ENCODE assay signal across 16 cellular contexts in the genomic region with DNA sequence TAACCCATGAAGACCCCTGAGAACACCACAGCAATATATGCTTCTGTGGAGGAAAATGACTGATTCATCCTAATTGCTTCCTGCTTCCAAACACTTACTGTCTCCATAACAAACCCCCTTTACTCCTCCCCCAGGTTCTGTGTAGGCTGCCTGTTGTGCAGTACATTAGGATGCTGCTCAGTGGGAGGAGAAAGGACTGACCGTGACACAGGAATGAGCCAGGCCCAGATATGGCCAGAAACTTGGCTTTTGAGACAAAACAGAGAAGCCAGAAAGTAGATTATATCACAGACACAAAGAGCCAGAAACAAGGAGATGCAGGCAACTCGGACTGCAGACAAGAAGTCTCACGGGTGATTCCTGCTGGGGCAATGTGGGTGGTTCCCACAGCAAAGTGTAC.
DNase-seq lines count a peak whose midpoint lies in the region; ATAC-seq and TF ChIP-seq lines count a peak whose summit lies in the region.
"Had no signal": no experiment of that assay in that cellular context is flagged by ENCODE, and none has a peak within 500 bp of the region (broad histone marks: within the 10 kb centered on the region; RNA-seq: fewer than 3 reads in every experiment).

No MANE protein-coding gene starts in this region.

- peaks cover 1 to 8% (median 2%) of the 10 kb centered on the region in 3 donors for H3K27me3 Mint-ChIP-seq in immature natural killer cell (ENCODE audit: low read depth in 3 of 3)

- H3K27ac Mint-ChIP-seq in immature natural killer cell = peak overlapping the region in 2 of 6 donors; percentile 41 to 59
- H3K27ac Mint-ChIP-seq: activated CD8-positive, alpha-beta T cell treated with anti-CD3 and anti-CD28 coated beads for 36 hours; GM23338; naive thymus-derived CD4-positive, alpha-beta T cell had no signal

- ATAC-seq in GM18873 (IDR thresholded peaks at IDR 0.05; ENCODE audit: low FRiP score, unreplicated experiment) = no peak
- ATAC-seq: activated CD8-positive, alpha-beta T cell treated with anti-CD3 and anti-CD28 coated beads for 36 hours; GM23338; naive thymus-derived CD4-positive, alpha-beta T cell; upper lobe of right lung had no signal

- H3K4me1 Mint-ChIP-seq in immature natural killer cell = peaks cover 67 to 88% of the 10 kb centered on the region in 2 donors

- H3K9me3 Mint-ChIP-seq in immature natural killer cell = no peaks in the 10 kb centered on the region
- H3K9me3 Mint-ChIP-seq: activated CD8-positive, alpha-beta T cell treated with anti-CD3 and anti-CD28 coated beads for 36 hours; GM23338; naive thymus-derived CD4-positive, alpha-beta T cell had no signal

- TF ChIP-seq CTCF in fibroblast of pulmonary artery (IDR thresholded peaks at IDR 0.05; ENCODE audit: low read length, missing control alignments) = no peak

- H3K36me3 Mint-ChIP-seq in immature natural killer cell = no peaks in the 10 kb centered on the region

- H3K4me3 ChIP-seq in fibroblast of pulmonary artery (replicated peaks; ENCODE audit: low read depth, low read length) (no peak overlapping the region), skeletal muscle cell (ENCODE audit: low read depth, low read length) (no peak overlapping the region)
- H3K4me3 ChIP-seq: coronary artery, GM23338, upper lobe of right lung had no signal

- DNase-seq in NCI-H2227 (lab: John Stamatoyannopoulos, UW; ENCODE audit: unreplicated experiment) (peak; percentile 12), NCI-H2227 treated with DMSO at 0.1 percent for 48 hours (lab: John Stamatoyannopoulos, UW) (no peak), RPMI7951 (ENCODE audit: low read depth) (peak; percentile 82), fibroblast of pulmonary artery (ENCODE audit: low read depth) (peak; percentile 89), skeletal muscle cell (ENCODE audit: low read depth) (peak; percentile 33), immature natural killer cell (no peak), activated gamma-delta T cell (lab: John Stamatoyannopoulos, UW) (no peak)
- DNase-seq: activated CD8-positive, alpha-beta T cell treated with anti-CD3 and anti-CD28 coated beads for 36 hours; activated naive CD4-positive, alpha-beta T cell treated with Interleukin-2 at 50 U/mL for 16 hours; DMS 273 treated with DMSO at 0.1 percent for 48 hours; naive thymus-derived CD4-positive, alpha-beta T cell; RPMI8226; upper lobe of right lung had no signal

- peak overlapping the region in 1 of 5 donors; percentile 18 for H3K4me3 Mint-ChIP-seq in immature natural killer cell
- H3K4me3 Mint-ChIP-seq: activated CD8-positive, alpha-beta T cell treated with anti-CD3 and anti-CD28 coated beads for 36 hours; GM23338; naive thymus-derived CD4-positive, alpha-beta T cell had no signal

Comparison
In these comparisons a context has a peak if more than half of its experiments do, and no peak if none do; other contexts are left out.
1. DNase-seq: peak in NCI-H2227 (single experiment), RPMI7951 (single experiment), fibroblast of pulmonary artery (single experiment) and skeletal muscle cell (single experiment); none in NCI-H2227 treated with DMSO at 0.1 percent for 48 hours (single experiment), immature natural killer cell (0 of 3) and activated gamma-delta T cell (single experiment).